Comparison of ENCODE assay signal across 13 cellular contexts in genomic region chr4:10673817-10674369, GRCh38. TPM values are rescaled to one million over a fixed set of nuclear protein-coding genes. Genes with fewer than 3 reads are reported as not detected.
DNase-seq lines count a peak whose midpoint lies in the region; ATAC-seq, FAIRE-seq and TF ChIP-seq lines count a peak whose summit lies in the region.
"Had no signal": no experiment of that assay in that cellular context is flagged by ENCODE, and none has a peak within 500 bp of the region (broad histone marks: within the 10 kb centered on the region; RNA-seq: fewer than 3 reads in every experiment).

No MANE protein-coding gene starts in this region.

- H3K4me1 ChIP-seq in kidney (ENCODE audit: control insufficient read depth in 1 of 2, insufficient read depth in 1 of 2, low read depth in 1 of 2, low read length in 2 of 2) = no peaks in the 10 kb centered on the region
- H3K4me1 ChIP-seq: gastroesophageal sphincter, sigmoid colon had no signal

- H3K9me3 ChIP-seq in kidney (ENCODE audit: control insufficient read depth in 1 of 2, low read length in 2 of 2) = no peaks in the 10 kb centered on the region
- H3K9me3 ChIP-seq: gastroesophageal sphincter, sigmoid colon had no signal

- ATAC-seq in GM19328 (IDR thresholded peaks at IDR 0.05; ENCODE audit: unreplicated experiment) = peak; percentile 62
- ATAC-seq in HG02798 (IDR thresholded peaks at IDR 0.05; ENCODE audit: poor library complexity, unreplicated experiment) = peak; percentile 81
- ATAC-seq in HG03521 (IDR thresholded peaks at IDR 0.05; ENCODE audit: unreplicated experiment) = peak; percentile 57
- ATAC-seq: gastroesophageal sphincter had no signal

- intact Hi-C loops in kidney (cut with DNase I) = no loop called here

- FAIRE-seq in GM12892 (lab: Jason Lieb, UNC) = peak; percentile 76
- no peak for FAIRE-seq in kidney (lab: Jason Lieb, UNC)

- H3K27ac ChIP-seq in kidney (ENCODE audit: low read depth in 2 of 2, low read length in 2 of 2) = no peak overlapping the region
- H3K27ac ChIP-seq: gastroesophageal sphincter, sigmoid colon had no signal

- TF ChIP-seq CTCF in kidney (IDR thresholded peaks at IDR 0.05; ENCODE audit: borderline replicate concordance, extremely low read depth, insufficient read depth) = no peak

- H3K4me3 ChIP-seq in kidney (ENCODE audit: low read length in 2 of 2) = no peak overlapping the region
- H3K4me3 ChIP-seq: gastroesophageal sphincter, sigmoid colon had no signal

- H3K36me3 ChIP-seq in kidney (ENCODE audit: control insufficient read depth in 1 of 2, insufficient read depth in 2 of 2, low read length in 2 of 2) = no peaks in the 10 kb centered on the region
- H3K36me3 ChIP-seq: gastroesophageal sphincter, sigmoid colon had no signal

- peak; percentile 16; the same call in 1 of the 2 replicates for TF ChIP-seq POLR2A in GM12892 (IDR thresholded peaks at IDR 0.05; ENCODE audit: low read depth, low read length)

- no peak overlapping the region for H3K9ac ChIP-seq in kidney (ENCODE audit: low read length in 2 of 2)

- DNase-seq in GM12892 (ENCODE audit: insufficient read length) (no peak), NCI-H774 (lab: John Stamatoyannopoulos, UW) (no peak), kidney (no peak), RPMI8226 (no peak), HUDEP-2 (lab: John Stamatoyannopoulos, UW; ENCODE audit: unreplicated experiment in 76 of 76) (no peak)
- DNase-seq: C1 segment of cervical spinal cord, NCI-H524, sigmoid colon, SW 1271 had no signal

RNA-seq across cellular contexts. Expression of gene CLNK, which starts 10.7 kb away (rescaled TPM):
- polyA plus RNA-seq in GM12892 (2012; ENCODE audit: missing spikeins) = 5.8 TPM
- total RNA-seq in kidney = 2.8 TPM
- polyA plus RNA-seq in kidney (ENCODE audit: insufficient read depth, low read depth, low replicate concordance) = 4.8 TPM
- total RNA-seq: sigmoid colon had no signal
